ENCODE assay signal across 1 cellular context in genomic region chr6:7542065-7542877, GRCh38.
A peak's percentile ranks its signal among the peaks of the same experiment; 100 is the strongest.
TF ChIP-seq lines count a peak whose summit lies in the region.

No MANE protein-coding gene starts in this region.

TF ChIP-seq in HepG2, 621 proteins besides CTCF, POLR2A, EP300 and RAD21 (continued from another document and continues in another):
- no peak for TF ChIP-seq ATF6 (CRISPR knock-in tag; conservative IDR thresholded peaks at IDR 0.05)
- peak; percentile 2; the same call in 1 of the 2 replicates for TF ChIP-seq ZNF552 (CRISPR knock-in tag; IDR thresholded peaks at IDR 0.05; ENCODE audit: borderline replicate concordance)
- no peak for TF ChIP-seq CREB3 (CRISPR knock-in tag; IDR thresholded peaks at IDR 0.05)
- TF ChIP-seq GMEB1 (CRISPR knock-in tag; IDR thresholded peaks at IDR 0.05; ENCODE audit: borderline replicate concordance), result no peak
- TF ChIP-seq DMTF1 (CRISPR knock-in tag; IDR thresholded peaks at IDR 0.05), result no peak
- TF ChIP-seq SMAD9 (CRISPR knock-in tag; IDR thresholded peaks at IDR 0.05), result 0 out of 2 replicates have a peak, but pooled peaks have one; percentile 19
- no peak for TF ChIP-seq KDM6A (CRISPR knock-in tag; IDR thresholded peaks at IDR 0.05; ENCODE audit: low read depth)
- TF ChIP-seq HOXA3 (CRISPR knock-in tag; IDR thresholded peaks at IDR 0.05), result no peak
- TF ChIP-seq ZFY (CRISPR knock-in tag; IDR thresholded peaks at IDR 0.05), result peak; percentile 62; the same call in 1 of the 2 replicates
- TF ChIP-seq ZNF414 (CRISPR knock-in tag; IDR thresholded peaks at IDR 0.05), result no peak
- no peak for TF ChIP-seq ZNF256 (CRISPR knock-in tag; conservative IDR thresholded peaks at IDR 0.05)
- TF ChIP-seq ZBTB43 (CRISPR knock-in tag; conservative IDR thresholded peaks at IDR 0.05), result no peak
- no peak for TF ChIP-seq RFXANK (CRISPR knock-in tag; IDR thresholded peaks at IDR 0.05)
- TF ChIP-seq TEF (CRISPR knock-in tag; IDR thresholded peaks at IDR 0.05), result no peak
- TF ChIP-seq TSC22D2 (CRISPR knock-in tag; IDR thresholded peaks at IDR 0.05; ENCODE audit: borderline replicate concordance), result no peak
- TF ChIP-seq RBM22 (optimal IDR thresholded peaks at IDR 0.05; ENCODE audit: low read length), result peak; percentile 74
- TF ChIP-seq ZNF180 (CRISPR knock-in tag; IDR thresholded peaks at IDR 0.05; ENCODE audit: borderline replicate concordance, low read depth), result no peak
- TF ChIP-seq TRIM24 (CRISPR knock-in tag; IDR thresholded peaks at IDR 0.05), result no peak
- TF ChIP-seq MIER2 (CRISPR knock-in tag; IDR thresholded peaks at IDR 0.05), result no peak
- TF ChIP-seq LCORL (IDR thresholded peaks at IDR 0.05), result no peak
- TF ChIP-seq LCORL (CRISPR knock-in tag; IDR thresholded peaks at IDR 0.05), result no peak
- TF ChIP-seq ZNF557 (CRISPR knock-in tag; IDR thresholded peaks at IDR 0.05), result 0 out of 2 replicates have a peak, but pooled peaks have one; percentile 15
- TF ChIP-seq KLF12 (CRISPR knock-in tag; IDR thresholded peaks at IDR 0.05; ENCODE audit: borderline replicate concordance), result no peak; the same call in 1 of the 2 replicates
- TF ChIP-seq SETDB1 (CRISPR knock-in tag; IDR thresholded peaks at IDR 0.05; ENCODE audit: borderline replicate concordance), result no peak
- TF ChIP-seq ZNF713 (CRISPR knock-in tag; IDR thresholded peaks at IDR 0.05), result no peak
- no peak for TF ChIP-seq E2F1 (CRISPR knock-in tag; IDR thresholded peaks at IDR 0.05)
- TF ChIP-seq ZNF597 (CRISPR knock-in tag; IDR thresholded peaks at IDR 0.05), result no peak
- TF ChIP-seq ISL2 (CRISPR knock-in tag; IDR thresholded peaks at IDR 0.05), result no peak
- 0 out of 2 replicates have a peak, but pooled peaks have one; percentile 14 for TF ChIP-seq KDM3A (CRISPR knock-in tag; IDR thresholded peaks at IDR 0.05; ENCODE audit: low read depth)
- no peak for TF ChIP-seq RBM39 (IDR thresholded peaks at IDR 0.05; ENCODE audit: low read depth, low read length, poor library complexity, severe bottlenecking)
- no peak for TF ChIP-seq SMAD3 (CRISPR knock-in tag; IDR thresholded peaks at IDR 0.05)
- TF ChIP-seq HNF1A (IDR thresholded peaks at IDR 0.05; ENCODE audit: low read depth), result no peak
- no peak for TF ChIP-seq HNF1A (CRISPR knock-in tag; IDR thresholded peaks at IDR 0.05; ENCODE audit: borderline replicate concordance)
- no peak for TF ChIP-seq THAP8 (CRISPR knock-in tag; IDR thresholded peaks at IDR 0.05; ENCODE audit: borderline replicate concordance)
